Comparison of ENCODE assay signal across 9 cellular contexts in the genomic region with DNA sequence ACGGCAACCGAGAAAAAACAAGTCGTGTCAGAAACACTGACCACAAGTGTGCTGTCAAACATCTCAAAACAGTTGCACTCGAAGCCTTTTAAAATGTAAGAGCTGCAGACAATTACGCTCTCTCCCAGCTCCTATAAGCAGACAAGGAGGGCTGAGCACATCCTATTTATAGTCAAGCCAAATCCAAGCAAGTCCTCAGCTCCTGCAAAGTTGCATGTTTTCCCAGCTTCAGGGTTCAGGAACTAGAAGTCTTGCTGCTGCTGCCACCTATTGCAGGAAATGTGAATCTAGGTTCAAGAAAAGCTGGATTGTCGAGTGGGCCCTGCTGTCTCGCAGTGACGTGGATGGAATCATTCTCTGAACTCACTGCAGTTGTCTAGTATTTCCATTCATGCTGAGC. TPM values are rescaled to one million over a fixed set of nuclear protein-coding genes. Genes with fewer than 3 reads are reported as not detected.
DNase-seq lines count a peak whose midpoint lies in the region; ATAC-seq, FAIRE-seq and TF ChIP-seq lines count a peak whose summit lies in the region.
"Had no signal": no experiment of that assay in that cellular context is flagged by ENCODE, and none has a peak within 500 bp of the region (broad histone marks: within the 10 kb centered on the region; RNA-seq: fewer than 3 reads in every experiment).

No MANE protein-coding gene starts in this region.

- TF ChIP-seq CTCF in LNCaP clone FGC (IDR thresholded peaks at IDR 0.05; ENCODE audit: control insufficient read depth, extremely low read depth, insufficient read depth), result peak; percentile 73
- peak; percentile 60 for TF ChIP-seq CTCF in bronchial epithelial cell (IDR thresholded peaks at IDR 0.05; ENCODE audit: insufficient read depth, low read length, severe bottlenecking)
- peak; percentile 10 for TF ChIP-seq CTCF in lower lobe of right lung (IDR thresholded peaks at IDR 0.05)

- H3K4me1 ChIP-seq in lower lobe of right lung, result no peaks in the 10 kb centered on the region

- H3K27me3 ChIP-seq in bronchial epithelial cell (ENCODE audit: control insufficient read depth, insufficient read depth, low read length) (no peaks in the 10 kb centered on the region), lower lobe of right lung (ENCODE audit: low read depth) (no peaks in the 10 kb centered on the region)

- H3K4me3 ChIP-seq in LNCaP clone FGC (ENCODE audit: low read depth, low read length), result no peak overlapping the region
- no peak overlapping the region for H3K4me3 ChIP-seq in bronchial epithelial cell (ENCODE audit: low read depth, low read length)
- no peak overlapping the region for H3K4me3 ChIP-seq in lower lobe of right lung

- ATAC-seq in lower lobe of right lung (no peak), HG03521 (IDR thresholded peaks at IDR 0.05; ENCODE audit: unreplicated experiment) (no peak), HG03095 (IDR thresholded peaks at IDR 0.05; ENCODE audit: unreplicated experiment) (no peak)

- no peaks in the 10 kb centered on the region for H3K36me3 ChIP-seq in bronchial epithelial cell (ENCODE audit: control insufficient read depth, insufficient read depth, low read length)
- H3K36me3 ChIP-seq in lower lobe of right lung, result no peaks in the 10 kb centered on the region

- no peaks in the 10 kb centered on the region for H3K9me3 ChIP-seq in lower lobe of right lung

- intact Hi-C loops in lower lobe of right lung (cut with DNase I), result no loop called here

- no peak for FAIRE-seq in bronchial epithelial cell (lab: Jason Lieb, UNC)

- DNase-seq in COLO668 (lab: John Stamatoyannopoulos, UW; ENCODE audit: unreplicated experiment), result peak; percentile 15
- peak; percentile 23 for DNase-seq in LNCaP clone FGC (ENCODE audit: low read depth)
- DNase-seq in bronchial epithelial cell (ENCODE audit: low read depth), result peak; percentile 35
- no peak for DNase-seq in lower lobe of right lung
- no peak for DNase-seq in T1000 (lab: John Stamatoyannopoulos, UW)
- DNase-seq in ecto neural progenitor cell (ENCODE audit: low spot score), result no peak
- DNase-seq: RPMI8226 had no signal

- H3K27ac ChIP-seq in lower lobe of right lung, result no peak overlapping the region

RNA-seq across cellular contexts. Expression of a gene that starts 15.5 kb away (rescaled TPM):
- total RNA-seq in bronchial epithelial cell (0.26 and 0.64 TPM in 2 replicates), lower lobe of right lung (5.8 TPM)

Comparison
In these comparisons a context has a peak if more than half of its experiments do, and no peak if none do; other contexts are left out.
1. DNase-seq: peak in COLO668 (single experiment), LNCaP clone FGC (single experiment) and bronchial epithelial cell (single experiment); none in lower lobe of right lung (single experiment), T1000 (single experiment) and ecto neural progenitor cell (single experiment).
2. CTCF ChIP-seq: peak in every context shown above with its lines; median percentile 73 in LNCaP clone FGC; 60 in bronchial epithelial cell; 10 in lower lobe of right lung.